ENCODE assay signal across 16 cellular contexts in the genomic region with DNA sequence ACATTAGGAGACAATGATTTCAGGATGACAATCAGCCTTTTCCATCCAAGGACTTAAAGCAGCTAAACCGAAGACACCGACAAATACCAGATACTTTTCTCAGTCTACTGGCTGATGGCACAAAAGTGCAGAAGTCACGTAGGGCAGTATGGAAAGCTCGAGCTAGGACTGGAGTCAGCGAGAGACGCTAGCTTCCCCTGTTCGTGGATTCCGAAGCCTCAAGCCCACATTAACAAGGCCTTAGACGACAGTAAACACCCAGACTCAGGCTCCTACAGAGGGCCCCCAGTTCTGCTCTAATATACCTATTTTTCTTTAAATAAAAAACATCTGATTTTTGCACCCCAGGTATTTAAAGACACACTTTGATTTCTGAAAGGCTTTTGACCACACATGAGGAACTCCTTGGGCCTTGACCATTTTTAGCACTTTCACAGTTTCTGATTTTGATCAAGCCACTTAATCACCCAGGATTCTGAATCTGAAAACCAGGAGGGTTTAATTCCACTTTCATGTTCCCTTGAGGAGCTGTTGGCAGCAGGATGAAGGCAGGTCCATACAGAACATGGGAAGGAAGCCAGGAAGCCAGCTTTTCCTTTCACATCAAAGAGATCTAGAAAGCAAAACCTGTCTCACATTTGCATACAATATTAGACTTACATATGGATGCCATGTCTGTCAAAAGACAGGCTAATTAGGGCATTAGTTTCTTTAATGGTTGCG.
DNase-seq lines count a peak whose midpoint lies in the region; ATAC-seq, FAIRE-seq and TF ChIP-seq lines count a peak whose summit lies in the region.
"Had no signal": no experiment of that assay in that cellular context is flagged by ENCODE, and none has a peak within 500 bp of the region (broad histone marks: within the 10 kb centered on the region; RNA-seq: fewer than 3 reads in every experiment).

No MANE protein-coding gene starts in this region.

- intact Hi-C loops in left lung (cut with DNase I), result no loop called here

- H3K9me3 ChIP-seq in cardiac muscle cell (ENCODE audit: low read depth) (no peaks in the 10 kb centered on the region), right atrium auricular region (no peaks in the 10 kb centered on the region), left lung (no peaks in the 10 kb centered on the region)
- H3K9me3 ChIP-seq: HAP-1, heart left ventricle, SJSA1 had no signal

- H3K27me3 ChIP-seq in cardiac muscle cell (no peaks in the 10 kb centered on the region), right atrium auricular region (no peaks in the 10 kb centered on the region), bronchial epithelial cell (ENCODE audit: control insufficient read depth, insufficient read depth, low read length) (no peaks in the 10 kb centered on the region), left lung (no peaks in the 10 kb centered on the region)
- H3K27me3 ChIP-seq: heart left ventricle, SJSA1 had no signal

- ATAC-seq in left lung, result no peak
- no peak for ATAC-seq in GM19023 (IDR thresholded peaks at IDR 0.05; ENCODE audit: unreplicated experiment)
- ATAC-seq in left lobe of liver, result no peak
- ATAC-seq: heart left ventricle; stimulated activated naive CD8-positive, alpha-beta T cell treated with anti-CD3 and anti-CD28 coated beads, Interleukin-15, amount 100 ng/mL, for 72 hours had no signal

- no peak overlapping the region for H3K4me3 ChIP-seq in cardiac muscle cell
- no peak overlapping the region for H3K4me3 ChIP-seq in right atrium auricular region
- no peak overlapping the region for H3K4me3 ChIP-seq in bronchial epithelial cell (ENCODE audit: low read depth, low read length)
- H3K4me3 ChIP-seq in left lung, result no peak overlapping the region
- H3K4me3 ChIP-seq: HAP-1, heart left ventricle, SJSA1 had no signal

- H3K4me1 ChIP-seq in cardiac muscle cell (ENCODE audit: low read depth) (peaks cover 8% of the 10 kb centered on the region), right atrium auricular region (peaks cover 0 to 44% of the 10 kb centered on the region in 2 donors), left lung (peaks cover 8 to 38% of the 10 kb centered on the region in 2 donors)
- H3K4me1 ChIP-seq: HAP-1 had no signal

- H3K36me3 ChIP-seq in cardiac muscle cell (peaks cover 4% of the 10 kb centered on the region), right atrium auricular region (no peaks in the 10 kb centered on the region), bronchial epithelial cell (ENCODE audit: control insufficient read depth, insufficient read depth, low read length) (no peaks in the 10 kb centered on the region), left lung (no peaks in the 10 kb centered on the region)
- H3K36me3 ChIP-seq: heart left ventricle, SJSA1 had no signal

- TF ChIP-seq CTCF in cardiac muscle cell (IDR thresholded peaks at IDR 0.05; ENCODE audit: low read depth, low read length), result no peak
- TF ChIP-seq CTCF in right atrium auricular region (IDR thresholded peaks at IDR 0.05), result no peak
- no peak for TF ChIP-seq CTCF in bronchial epithelial cell (IDR thresholded peaks at IDR 0.05; ENCODE audit: insufficient read depth, low read length, severe bottlenecking)
- no peak for TF ChIP-seq CTCF in left lung (IDR thresholded peaks at IDR 0.05)

- FAIRE-seq in bronchial epithelial cell (lab: Jason Lieb, UNC), result no peak
- FAIRE-seq: TTC549 had no signal

- H3K27ac ChIP-seq in cardiac muscle cell (peak overlapping the region; percentile 41), right atrium auricular region (peak overlapping the region in 1 of 2 donors; percentile 6), left lung (peak overlapping the region; percentile 8 to 51)
- H3K27ac ChIP-seq: SJSA1 had no signal

- DNase-seq in cardiac muscle cell (ENCODE audit: low read depth in 1 of 2, low spot score in 1 of 2) (peak; percentile 21 to 42), right atrium auricular region (ENCODE audit: low spot score) (no peak), bronchial epithelial cell (ENCODE audit: low read depth) (peak; percentile 47), left lung (no peak), HT-29 (ENCODE audit: low spot score) (no peak), left lobe of liver (ENCODE audit: low spot score) (no peak)
- DNase-seq in stimulated activated CD4-positive, alpha-beta T cell treated with anti-CD3 and anti-CD28 coated beads, Interleukin-4, amount 100 ng/mL, for 1 hour, result no peak
- DNase-seq: ACHN; activated CD8-positive, alpha-beta memory T cell treated with anti-CD3 and anti-CD28 coated beads for 24 hours; activated effector memory CD4-positive, alpha-beta T cell treated with anti-CD3 and anti-CD28 coated beads, Interleukin-2, amount 50 U/mL, for 16 hours; stimulated activated naive CD8-positive, alpha-beta T cell treated with anti-CD3 and anti-CD28 coated beads, Interleukin-15, amount 100 ng/mL, for 72 hours had no signal

Comparison
In these comparisons a context has a peak if more than half of its experiments do, and no peak if none do; other contexts are left out.
1. DNase-seq: peak in cardiac muscle cell (2 of 2) and bronchial epithelial cell (single experiment); none in right atrium auricular region (single experiment), left lung (0 of 2), HT-29 (single experiment), left lobe of liver (single experiment) and stimulated activated CD4-positive, alpha-beta T cell treated with anti-CD3 and anti-CD28 coated beads, Interleukin-4, amount 100 ng/mL, for 1 hour (single experiment).